In genomic region chr11:65619281-65619928, GRCh38 we compare ENCODE assay signal across 14 cellular contexts. TPM values are rescaled to one million over a fixed set of nuclear protein-coding genes. Genes with fewer than 3 reads are reported as not detected.
"Had no signal": no experiment of that assay in that cellular context is flagged by ENCODE, and none has a peak within 500 bp of the region (broad histone marks: within the 10 kb centered on the region; RNA-seq: fewer than 3 reads in every experiment).

No MANE protein-coding gene starts in this region.

- H3K4me3 Mint-ChIP-seq: activated CD8-positive, alpha-beta T cell treated with anti-CD3 and anti-CD28 coated beads for 36 hours; activated T-helper 1 cell treated with anti-CD3 and anti-CD28 coated beads, Interleukin-12 subunit alpha, Interleukin-12 subunit beta, Interleukin-2, Interleukin-4 antibody, amounts not matched to agents 30 ng/mL and 10 ng/mL and 1 ng/mL, durations not matched to agents 14 hours and 24 hours and 36 hours; type B pancreatic cell had no signal

- H3K9me3 Mint-ChIP-seq: activated CD8-positive, alpha-beta T cell treated with anti-CD3 and anti-CD28 coated beads for 36 hours; activated T-helper 1 cell treated with anti-CD3 and anti-CD28 coated beads, Interleukin-12 subunit alpha, Interleukin-12 subunit beta, Interleukin-2, Interleukin-4 antibody, amounts not matched to agents 30 ng/mL and 10 ng/mL and 1 ng/mL, durations not matched to agents 14 hours and 24 hours and 36 hours; type B pancreatic cell had no signal

- ATAC-seq: activated CD8-positive, alpha-beta T cell treated with anti-CD3 and anti-CD28 coated beads for 36 hours; left cardiac atrium; stimulated activated naive CD8-positive, alpha-beta T cell treated with anti-CD3 and anti-CD28 coated beads, Interleukin-15, Interleukin-2, amounts not matched to agents 100 U/mL and 50 U/mL, for 24 hours had no signal

- H3K27me3 Mint-ChIP-seq: activated CD8-positive, alpha-beta T cell treated with anti-CD3 and anti-CD28 coated beads for 36 hours; type B pancreatic cell had no signal

- H3K27ac Mint-ChIP-seq: activated CD8-positive, alpha-beta T cell treated with anti-CD3 and anti-CD28 coated beads for 36 hours; activated T-helper 1 cell treated with anti-CD3 and anti-CD28 coated beads, Interleukin-12 subunit alpha, Interleukin-12 subunit beta, Interleukin-2, Interleukin-4 antibody, amounts not matched to agents 30 ng/mL and 10 ng/mL and 1 ng/mL, durations not matched to agents 14 hours and 24 hours and 36 hours; type B pancreatic cell had no signal

- DNase-seq: activated CD4-positive, alpha-beta T cell treated with anti-CD3 and anti-CD28 coated beads for 1 hour; activated CD8-positive, alpha-beta T cell treated with anti-CD3 and anti-CD28 coated beads for 36 hours; anterior cingulate cortex; head of caudate nucleus; left cardiac atrium; nucleus accumbens; stimulated activated CD4-positive, alpha-beta T cell treated with anti-CD3 and anti-CD28 coated beads, Interleukin-15, amount 100 ng/mL, for 24 hours; stimulated activated CD4-positive, alpha-beta T cell treated with anti-CD3 and anti-CD28 coated beads, Interleukin-4, amount 100 ng/mL, for 1 hour; stimulated activated naive CD8-positive, alpha-beta T cell treated with anti-CD3 and anti-CD28 coated beads, Interleukin-15, Interleukin-2, amounts not matched to agents 100 U/mL and 50 U/mL, for 24 hours; T1000 had no signal

RNA-seq across cellular contexts. Expression of gene KCNK7, which starts 23.8 kb away (rescaled TPM):
- total RNA-seq: frontal cortex, skeletal muscle tissue had no signal
